ENCODE assay signal across 8 cellular contexts in genomic region chr19:4061178-4061682, GRCh38. TPM values are rescaled to one million over a fixed set of nuclear protein-coding genes. Genes with fewer than 3 reads are reported as not detected.
DNase-seq lines count a peak whose midpoint lies in the region; ATAC-seq and TF ChIP-seq lines count a peak whose summit lies in the region.

No MANE protein-coding gene starts in this region.

- H3K36me3 ChIP-seq in body of pancreas (replicated peaks in 1 of 2; ENCODE audit: insufficient read depth in 1 of 2, low read depth in 2 of 2) (no peaks in the 10 kb centered on the region), lung (ENCODE audit: control insufficient read depth in 2 of 2, insufficient read depth in 2 of 2, low read length in 2 of 2) (peaks cover 0 to 6% of the 10 kb centered on the region in 2 donors), vagina (no peaks in the 10 kb centered on the region)

- WGBS in body of pancreas, 2 donors = 6% methylated on average over 23 of the region's 23 CpGs; no CpG with 5 or more reads in 1 of the 2 donors
- WGBS in lung, 2 donors = 17 to 23% methylated on average over 21 to 23 of the region's 23 CpGs

- ATAC-seq in body of pancreas (peak; percentile 41), lung (ENCODE audit: insufficient read depth, low FRiP score) (no peak), GM18520 (IDR thresholded peaks at IDR 0.05; ENCODE audit: unreplicated experiment) (no peak)

- H3K4me1 ChIP-seq in body of pancreas (peaks cover 72% of the 10 kb centered on the region), lung (ENCODE audit: control insufficient read depth in 2 of 2, insufficient read depth in 2 of 2, low read length in 2 of 2) (peaks cover 24 to 55% of the 10 kb centered on the region in 2 donors), vagina (peaks cover 69% of the 10 kb centered on the region)

- H3K4me3 ChIP-seq in body of pancreas (no peak overlapping the region), lung (no peak overlapping the region), vagina (peak overlapping the region; percentile 44 to 70)

- intact Hi-C loops in body of pancreas (cut with DNase I) = no loop called here
- intact Hi-C loops in vagina (cut with DNase I) = loop anchor here (5.0 kb wide), 1 partner anchor 54 kb away; the partner anchor contains the start of gene PIAS4

- no peaks in the 10 kb centered on the region for H3K9me3 ChIP-seq in body of pancreas
- no peaks in the 10 kb centered on the region for H3K9me3 ChIP-seq in lung (ENCODE audit: control insufficient read depth in 2 of 2, insufficient read depth in 1 of 2, low read length in 1 of 2)
- H3K9me3 ChIP-seq in vagina = no peaks in the 10 kb centered on the region

- peak; percentile 23 for DNase-seq in stimulated activated naive CD4-positive, alpha-beta T cell treated with Interleukin-2 at 50 U/mL for 16 hours (lab: John Stamatoyannopoulos, UW)
- DNase-seq in stimulated activated naive CD4-positive, alpha-beta T cell (lab: John Stamatoyannopoulos, UW) = no peak
- DNase-seq in body of pancreas = peak; percentile 90 to 97 (median 94)
- DNase-seq in lung (ENCODE audit: low spot score) = peak; percentile 90
- DNase-seq in vagina (ENCODE audit: extremely low spot score in 2 of 2) = peak in 1 of 2 donors; percentile 90
- DNase-seq in activated CD4-positive, CD25-positive, alpha-beta regulatory T cell (lab: John Stamatoyannopoulos, UW) = no peak
- DNase-seq in AG08396 (ENCODE audit: low spot score) = no peak

- TF ChIP-seq CTCF in body of pancreas (IDR thresholded peaks at IDR 0.05) (no peak), lung (IDR thresholded peaks at IDR 0.05; ENCODE audit: control extremely low read depth, extremely low read depth) (no peak), vagina (IDR thresholded peaks at IDR 0.05) (no peak)

- H3K27me3 ChIP-seq in body of pancreas = no peaks in the 10 kb centered on the region
- H3K27me3 ChIP-seq in lung (ENCODE audit: control insufficient read depth, insufficient read depth) = no peaks in the 10 kb centered on the region
- H3K27me3 ChIP-seq in vagina = no peaks in the 10 kb centered on the region

- H3K27ac ChIP-seq in body of pancreas (peak overlapping the region; percentile 68 to 97 (median 93)), lung (ENCODE audit: low read depth in 1 of 2, low read length in 1 of 2) (peak overlapping the region; percentile 87 to 95), vagina (peak overlapping the region; percentile 100)

- TF ChIP-seq POLR2A in body of pancreas (IDR thresholded peaks at IDR 0.05) = peak in 1 of 3 donors; percentile 32
- peak in 1 of 2 donors; percentile 5 for TF ChIP-seq POLR2A in vagina (IDR thresholded peaks at IDR 0.05)

RNA-seq across cellular contexts. Expression of gene ZBTB7A, which starts 5.5 kb away (rescaled TPM):
- total RNA-seq in body of pancreas = 10 to 100 TPM; 30.9 to 31.3 TPM
- 10 to 100 TPM; 19.0 to 68.0 TPM for total RNA-seq in lung
- 10 to 100 TPM; 13.4 to 20.1 TPM for polyA plus RNA-seq in lung
- 60.6 TPM for total RNA-seq in vagina

RNA-seq across cellular contexts. Expression of gene PIAS4, which starts 53.7 kb away (rescaled TPM):
- total RNA-seq in body of pancreas (10 to 100 TPM; 12.7 to 17.1 TPM), lung (10 to 100 TPM; 26.7 to 46.2 TPM), vagina (14.0 TPM)
- 10 to 100 TPM in 1 of 2 donors, 1 to 10 TPM in 1; 9.9 to 16.5 TPM for polyA plus RNA-seq in lung

Comparison
In these comparisons a context has a peak if more than half of its experiments do, and no peak if none do; other contexts are left out.
1. DNase-seq: peak in stimulated activated naive CD4-positive, alpha-beta T cell treated with Interleukin-2 at 50 U/mL for 16 hours (single experiment), body of pancreas (4 of 4) and lung (single experiment); none in stimulated activated naive CD4-positive, alpha-beta T cell (0 of 6), activated CD4-positive, CD25-positive, alpha-beta regulatory T cell (0 of 4) and AG08396 (single experiment).
2. H3K4me3 ChIP-seq: peak in vagina (2 of 2); none in body of pancreas (0 of 2) and lung (single experiment).
3. Peak in every context shown above with its lines, with median percentiles within 50 percentile points of each other: H3K27ac ChIP-seq.